ENCODE assay signal across 14 cellular contexts in genomic region chr12:51419473-51420228, GRCh38. TPM values are rescaled to one million over a fixed set of nuclear protein-coding genes. Genes with fewer than 3 reads are reported as not detected.
DNase-seq lines count a peak whose midpoint lies in the region; ATAC-seq and TF ChIP-seq lines count a peak whose summit lies in the region.
"Had no signal": no experiment of that assay in that cellular context is flagged by ENCODE, and none has a peak within 500 bp of the region (broad histone marks: within the 10 kb centered on the region; RNA-seq: fewer than 3 reads in every experiment).

No MANE protein-coding gene starts in this region.

- H4K20me1 ChIP-seq in GM23338 (replicated peaks; ENCODE audit: insufficient read depth) = no peaks in the 10 kb centered on the region
- H4K20me1 ChIP-seq in neural progenitor cell (ENCODE audit: low read depth) = no peaks in the 10 kb centered on the region

- H3K4me3 ChIP-seq in GM23338 (peak overlapping the region; percentile 36; the same call in 1 of the 2 replicates), astrocyte of the cerebellum (ENCODE audit: low read depth, low read length) (no peak overlapping the region), neural progenitor cell (peak overlapping the region; percentile 19)

- H3K4me2 ChIP-seq in GM23338 (peak overlapping the region; percentile 64), neural progenitor cell (peak overlapping the region; percentile 65)

- H3K4me3 Mint-ChIP-seq in GM23338 = peak overlapping the region; percentile 18
- peak overlapping the region; percentile 18 for H3K4me3 Mint-ChIP-seq in neural progenitor cell
- H3K4me3 Mint-ChIP-seq in natural killer cell = no peak overlapping the region
- H3K4me3 Mint-ChIP-seq in effector memory CD8-positive, alpha-beta T cell = no peak overlapping the region
- H3K4me3 Mint-ChIP-seq: activated T-cell treated with anti-CD3 and anti-CD28 coated beads, Interleukin-2, amount 50 U/mL, for 72 hours; dendritic cell treated with granulocyte-macrophage colony-stimulating factor and Interleukin-4, amounts not matched to agents 40 ng/mL and 50 ng/mL, for 4 days had no signal

- DNase-seq in GM23338 (ENCODE audit: low spot score) = peak; percentile 65
- peak; percentile 62 for DNase-seq in NCI-H2081 treated with DMSO at 0.1 percent for 48 hours (lab: John Stamatoyannopoulos, UW)
- DNase-seq in astrocyte of the cerebellum (ENCODE audit: low read depth) = no peak
- DNase-seq in neural progenitor cell (ENCODE audit: low spot score) = peak; percentile 54
- no peak for DNase-seq in natural killer cell
- DNase-seq in effector memory CD8-positive, alpha-beta T cell = no peak
- no peak for DNase-seq in RWPE1 (ENCODE audit: low spot score)
- DNase-seq: activated T-cell treated with anti-CD3 and anti-CD28 coated beads, Interleukin-2, amount 50 U/mL, for 72 hours; GDM1; MV-4-11; T-helper 2 cell had no signal

- no peaks in the 10 kb centered on the region for H3K9me2 ChIP-seq in GM23338 (ENCODE audit: insufficient read depth)

- H3K27me3 Mint-ChIP-seq in GM23338 (ENCODE audit: insufficient read depth, low read depth, poor library complexity) = peaks cover 8% of the 10 kb centered on the region
- peaks cover 14% of the 10 kb centered on the region for H3K27me3 Mint-ChIP-seq in neural progenitor cell (ENCODE audit: insufficient read depth, low read depth)
- no peaks in the 10 kb centered on the region for H3K27me3 Mint-ChIP-seq in natural killer cell (ENCODE audit: low read depth in 2 of 2)
- H3K27me3 Mint-ChIP-seq in effector memory CD8-positive, alpha-beta T cell = no peaks in the 10 kb centered on the region

- peaks cover 38% of the 10 kb centered on the region for H3K4me1 Mint-ChIP-seq in GM23338
- H3K4me1 Mint-ChIP-seq in neural progenitor cell = peaks cover 41% of the 10 kb centered on the region
- peaks cover 5 to 13% of the 10 kb centered on the region in 2 donors for H3K4me1 Mint-ChIP-seq in natural killer cell
- H3K4me1 Mint-ChIP-seq in effector memory CD8-positive, alpha-beta T cell (ENCODE audit: low read depth in 2 of 2) = peaks cover 6 to 9% of the 10 kb centered on the region in 2 donors

- H3K27me3 ChIP-seq in GM23338 (ENCODE audit: insufficient read depth) (no peaks in the 10 kb centered on the region), neural progenitor cell (no peaks in the 10 kb centered on the region)

- H3K27ac Mint-ChIP-seq in GM23338 (peak overlapping the region; percentile 34), neural progenitor cell (no peak overlapping the region), natural killer cell (no peak overlapping the region)
- H3K27ac Mint-ChIP-seq in effector memory CD8-positive, alpha-beta T cell = no peak overlapping the region
- H3K27ac Mint-ChIP-seq: activated T-cell treated with anti-CD3 and anti-CD28 coated beads, Interleukin-2, amount 50 U/mL, for 72 hours; dendritic cell treated with granulocyte-macrophage colony-stimulating factor and Interleukin-4, amounts not matched to agents 40 ng/mL and 50 ng/mL, for 4 days had no signal

- intact Hi-C loops in natural killer cell (cut with micrococcal nuclease) = loop anchor here (5.0 kb wide), 1 partner anchor 458 kb away; no protein-coding TSS in a partner anchor

- ATAC-seq in GM23338 = peak; percentile 36
- ATAC-seq in natural killer cell = no peak
- no peak for ATAC-seq in effector memory CD8-positive, alpha-beta T cell (replicated peaks)
- ATAC-seq in GM18873 (IDR thresholded peaks at IDR 0.05; ENCODE audit: low FRiP score, unreplicated experiment) = no peak
- ATAC-seq: activated T-cell treated with anti-CD3 and anti-CD28 coated beads, Interleukin-2, amount 50 U/mL, for 72 hours had no signal

- CTCF ChIA-PET in RWPE1 (lab: Yijun Ruan, JAX) = interaction anchor here (0.6 to 4.0 kb wide), 3 partner anchors 113 to 606 kb away, joined by 3 to 27 read pairs (median 4); no protein-coding TSS in a partner anchor

- peaks cover 4% of the 10 kb centered on the region; the same call in 1 of the 2 replicates for H3F3A ChIP-seq in GM23338 (replicated peaks; ENCODE audit: low read depth)
- peaks cover 26% of the 10 kb centered on the region for H3F3A ChIP-seq in neural progenitor cell (ENCODE audit: low read depth)

- H3K9me3 Mint-ChIP-seq in GM23338 = no peaks in the 10 kb centered on the region
- H3K9me3 Mint-ChIP-seq in neural progenitor cell = no peaks in the 10 kb centered on the region
- no peaks in the 10 kb centered on the region for H3K9me3 Mint-ChIP-seq in natural killer cell
- no peaks in the 10 kb centered on the region for H3K9me3 Mint-ChIP-seq in effector memory CD8-positive, alpha-beta T cell
- H3K9me3 Mint-ChIP-seq: activated T-cell treated with anti-CD3 and anti-CD28 coated beads, Interleukin-2, amount 50 U/mL, for 72 hours; dendritic cell treated with granulocyte-macrophage colony-stimulating factor and Interleukin-4, amounts not matched to agents 40 ng/mL and 50 ng/mL, for 4 days had no signal

- no peaks in the 10 kb centered on the region for H3K9me3 ChIP-seq in neural progenitor cell (ENCODE audit: low read depth)

- no peak overlapping the region for H3K9ac ChIP-seq in neural progenitor cell
- H3K9ac ChIP-seq: parathyroid adenoma had no signal

- TF ChIP-seq CTCF in GM23338 (conservative IDR thresholded peaks at IDR 0.05; ENCODE audit: low read depth in 2 of 2) = peak; percentile 6 to 41; a peak in 2 of 4 replicates
- TF ChIP-seq CTCF in astrocyte of the cerebellum (IDR thresholded peaks at IDR 0.05; ENCODE audit: low read depth, low read length, missing control alignments) = peak; percentile 38
- peak; percentile 34 for TF ChIP-seq CTCF in neural progenitor cell (IDR thresholded peaks at IDR 0.05)
- no peak for TF ChIP-seq CTCF in natural killer cell (IDR thresholded peaks at IDR 0.05)
- TF ChIP-seq CTCF in RWPE1 (conservative IDR thresholded peaks at IDR 0.05; ENCODE audit: low read depth) = no peak

- H3K79me2 ChIP-seq in GM23338 (replicated peaks; ENCODE audit: insufficient read depth) = no peaks in the 10 kb centered on the region
- H3K79me2 ChIP-seq in neural progenitor cell (ENCODE audit: low read depth) = no peaks in the 10 kb centered on the region
- H3K79me2 ChIP-seq: parathyroid adenoma had no signal

- POLR2A ChIA-PET in RWPE1 (lab: Yijun Ruan, JAX; ENCODE audit: low non-redundant PET) = no interaction called here

- H3K27ac ChIP-seq in GM23338 (ENCODE audit: low read depth) (0 out of 2 replicates have a peak overlapping the region, but pooled peaks have one; percentile 36), neural progenitor cell (no peak overlapping the region), RWPE1 (no peak overlapping the region)
- H3K27ac ChIP-seq: parathyroid adenoma had no signal

- no peak overlapping the region for H2AFZ ChIP-seq in GM23338
- H2AFZ ChIP-seq in neural progenitor cell (replicated peaks) = peak overlapping the region; percentile 74
- H2AFZ ChIP-seq: parathyroid adenoma had no signal

- no peaks in the 10 kb centered on the region for H3K36me3 Mint-ChIP-seq in GM23338 (ENCODE audit: low read depth)
- H3K36me3 Mint-ChIP-seq in neural progenitor cell = no peaks in the 10 kb centered on the region
- no peaks in the 10 kb centered on the region for H3K36me3 Mint-ChIP-seq in natural killer cell
- peaks cover 4% of the 10 kb centered on the region for H3K36me3 Mint-ChIP-seq in effector memory CD8-positive, alpha-beta T cell (ENCODE audit: insufficient read depth)

- in situ Hi-C loops in astrocyte of the cerebellum (cut with HindIII; ENCODE audit: low sequenced_read_pairs) = no loop called here

- H3K36me3 ChIP-seq in GM23338 (ENCODE audit: insufficient read depth) (no peaks in the 10 kb centered on the region), neural progenitor cell (no peaks in the 10 kb centered on the region)

- H3K4me1 ChIP-seq in GM23338 (ENCODE audit: insufficient read depth) (peaks cover 34% of the 10 kb centered on the region), neural progenitor cell (peaks cover 22% of the 10 kb centered on the region)

TF ChIP-seq in GM23338, 12 proteins besides CTCF, POLR2A, EP300 and RAD21 (continues in another document):
- TF ChIP-seq STAT1 (IDR thresholded peaks at IDR 0.05; ENCODE audit: unreplicated experiment) = no peak
- TF ChIP-seq, protein P1, sequence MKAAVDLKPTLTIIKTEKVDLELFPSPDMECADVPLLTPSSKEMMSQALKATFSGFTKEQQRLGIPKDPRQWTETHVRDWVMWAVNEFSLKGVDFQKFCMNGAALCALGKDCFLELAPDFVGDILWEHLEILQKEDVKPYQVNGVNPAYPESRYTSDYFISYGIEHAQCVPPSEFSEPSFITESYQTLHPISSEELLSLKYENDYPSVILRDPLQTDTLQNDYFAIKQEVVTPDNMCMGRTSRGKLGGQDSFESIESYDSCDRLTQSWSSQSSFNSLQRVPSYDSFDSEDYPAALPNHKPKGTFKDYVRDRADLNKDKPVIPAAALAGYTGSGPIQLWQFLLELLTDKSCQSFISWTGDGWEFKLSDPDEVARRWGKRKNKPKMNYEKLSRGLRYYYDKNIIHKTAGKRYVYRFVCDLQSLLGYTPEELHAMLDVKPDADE (IDR thresholded peaks at IDR 0.05) = no peak

RNA-seq across cellular contexts. Expression of gene SLC4A8, which starts 5.0 kb away (rescaled TPM):
- total RNA-seq in GM23338 (2014; rRNA removed; shearing (Covaris generic)) = 9.2 and 20.3 TPM in 2 replicates
- polyA plus RNA-seq in GM23338 (2016; fragmentation: Nextera tagmentation; extraction: Ambion mirVana) = 4.6 and 7.6 TPM in 2 replicates
- 10.1 and 132 TPM in 2 replicates for total RNA-seq in neural progenitor cell (ENCODE audit: low replicate concordance)
- 10 to 100 TPM in 2 of 3 donors, 1 to 10 TPM in 1; 9.8 to 19.2 (median 13.6) TPM for total RNA-seq in natural killer cell

RNA-seq across cellular contexts. Expression of gene GALNT6, which starts 28.4 kb away (rescaled TPM):
- 18.6 and 20.2 TPM in 2 replicates for total RNA-seq in GM23338 (2014; rRNA removed; shearing (Covaris generic))
- 8.1 and 8.6 TPM in 2 replicates for polyA plus RNA-seq in GM23338 (2016; fragmentation: Nextera tagmentation; extraction: Ambion mirVana)
- total RNA-seq in neural progenitor cell (ENCODE audit: low replicate concordance) (1.5 TPM in 1 of 2 replicates, not detected in the other), natural killer cell (10 to 100 TPM; 19.3 to 38.5 (median 33.9) TPM)

Comparison
In these comparisons a context has a peak if more than half of its experiments do, and no peak if none do; other contexts are left out.
1. DNase-seq: peak in GM23338 (single experiment), NCI-H2081 treated with DMSO at 0.1 percent for 48 hours (single experiment) and neural progenitor cell (single experiment); none in astrocyte of the cerebellum (single experiment), natural killer cell (single experiment), effector memory CD8-positive, alpha-beta T cell (0 of 3) and RWPE1 (single experiment).
2. H3K4me3 Mint-ChIP-seq: peak in GM23338 (single experiment) and neural progenitor cell (single experiment); none in natural killer cell (single experiment) and effector memory CD8-positive, alpha-beta T cell (0 of 2).
3. CTCF ChIP-seq: peak in GM23338 (2 of 2), astrocyte of the cerebellum (single experiment) and neural progenitor cell (single experiment); none in natural killer cell (single experiment) and RWPE1 (single experiment).